Comparison of ENCODE assay signal across 19 cellular contexts in genomic region chr17:17790673-17791464, GRCh38. TPM values are rescaled to one million over a fixed set of nuclear protein-coding genes. Genes with fewer than 3 reads are reported as not detected.
A peak's percentile ranks its signal among the peaks of the same experiment; 100 is the strongest.
DNase-seq lines count a peak whose midpoint lies in the region; ATAC-seq and TF ChIP-seq lines count a peak whose summit lies in the region.
"Had no signal": no experiment of that assay in that cellular context is flagged by ENCODE, and none has a peak within 500 bp of the region (broad histone marks: within the 10 kb centered on the region; RNA-seq: fewer than 3 reads in every experiment).

No MANE protein-coding gene starts in this region.

- no peak overlapping the region for H2BK15ac ChIP-seq in mesendoderm (replicated peaks; ENCODE audit: low read depth)

- no peak overlapping the region for H3K18ac ChIP-seq in mesendoderm (ENCODE audit: low read length)

- no peak overlapping the region for H3K4ac ChIP-seq in mesendoderm (ENCODE audit: low read depth, low read length)

- H3K79me2 ChIP-seq in mesendoderm (ENCODE audit: control insufficient read depth, insufficient read depth, low read length): no peaks in the 10 kb centered on the region

- no peaks in the 10 kb centered on the region for H3K27me3 ChIP-seq in left ventricle myocardium inferior (ENCODE audit: low read depth)
- no peaks in the 10 kb centered on the region for H3K27me3 ChIP-seq in WERI-Rb-1 (ENCODE audit: insufficient read depth, low read depth, severe bottlenecking)
- H3K27me3 ChIP-seq in mesendoderm (ENCODE audit: insufficient read depth, low read length, poor library complexity): peaks cover 1% of the 10 kb centered on the region
- H3K27me3 ChIP-seq in vagina: no peaks in the 10 kb centered on the region

- H3K4me3 Mint-ChIP-seq in progenitor cell of endocrine pancreas (ENCODE audit: low read depth) (no peak overlapping the region), HFFc6 (no peak overlapping the region)

- no peaks in the 10 kb centered on the region for H3K9me3 ChIP-seq in left ventricle myocardium inferior (replicated peaks)
- H3K9me3 ChIP-seq in WERI-Rb-1 (ENCODE audit: severe bottlenecking): no peaks in the 10 kb centered on the region
- no peaks in the 10 kb centered on the region for H3K9me3 ChIP-seq in vagina

- no peak for TF ChIP-seq POLR2A in vagina (IDR thresholded peaks at IDR 0.05)

- no peak overlapping the region for H3K9ac ChIP-seq in mesendoderm (ENCODE audit: low read length)
- H3K9ac ChIP-seq: parathyroid adenoma had no signal

- peaks cover 53% of the 10 kb centered on the region for H3K4me1 Mint-ChIP-seq in progenitor cell of endocrine pancreas (ENCODE audit: low read depth)
- peaks cover 6% of the 10 kb centered on the region for H3K4me1 Mint-ChIP-seq in HFFc6 (ENCODE audit: low read depth)

- H4K8ac ChIP-seq in mesendoderm (ENCODE audit: low read depth, low read length): no peak overlapping the region

- H3K27ac Mint-ChIP-seq in progenitor cell of endocrine pancreas: no peak overlapping the region
- no peak overlapping the region for H3K27ac Mint-ChIP-seq in HFFc6
- H3K27ac Mint-ChIP-seq: activated T-helper 17 cell treated with anti-CD3 and anti-CD28 coated beads, Interleukin-2, amount 50 U/mL, for 72 hours had no signal

- no peak overlapping the region for H2BK5ac ChIP-seq in mesendoderm (ENCODE audit: low read length)

- H3K36me3 ChIP-seq in left ventricle myocardium inferior (peaks cover 30% of the 10 kb centered on the region), WERI-Rb-1 (peaks cover 34% of the 10 kb centered on the region), mesendoderm (ENCODE audit: control insufficient read depth, insufficient read depth, low read length) (no peaks in the 10 kb centered on the region), vagina (peaks cover 0 to 26% of the 10 kb centered on the region in 2 donors)

- H3K27me3 Mint-ChIP-seq in progenitor cell of endocrine pancreas: no peaks in the 10 kb centered on the region
- peaks cover 3% of the 10 kb centered on the region for H3K27me3 Mint-ChIP-seq in HFFc6 (ENCODE audit: insufficient read depth)
- H3K27me3 Mint-ChIP-seq: activated T-helper 17 cell treated with anti-CD3 and anti-CD28 coated beads, Interleukin-2, amount 50 U/mL, for 72 hours had no signal

- ATAC-seq in left cardiac atrium: no peak
- ATAC-seq: activated T-helper 17 cell treated with anti-CD3 and anti-CD28 coated beads, Interleukin-2, amount 50 U/mL, for 72 hours; WTC11 had no signal

- H3K4me2 ChIP-seq in mesendoderm (ENCODE audit: low read length): no peak overlapping the region

- H3K27ac ChIP-seq in left ventricle myocardium inferior (replicated peaks) (peak overlapping the region; percentile 84), WERI-Rb-1 (peak overlapping the region; percentile 59), mesendoderm (ENCODE audit: low read depth, low read length) (no peak overlapping the region), vagina (peak overlapping the region; percentile 77)
- H3K27ac ChIP-seq: epithelial cell of prostate had no signal

- H3K79me1 ChIP-seq in mesendoderm (ENCODE audit: low read length): no peaks in the 10 kb centered on the region

- DNase-seq in left ventricle myocardium inferior: no peak
- no peak for DNase-seq in left cardiac atrium
- DNase-seq in WERI-Rb-1: no peak
- no peak for DNase-seq in mesendoderm
- DNase-seq in vagina (ENCODE audit: extremely low spot score in 2 of 2): no peak
- no peak for DNase-seq in progenitor cell of endocrine pancreas (ENCODE audit: low spot score, unreplicated experiment)
- no peak for DNase-seq in EL
- no peak for DNase-seq in HFFc6
- DNase-seq: activated CD8-positive, alpha-beta memory T cell treated with anti-CD3 and anti-CD28 coated beads for 24 hours; islet precursor cell; Kasumi-1; NCI-H1436 treated with DMSO at 0.1 percent for 48 hours; NCI-H526; small intestine; stimulated activated naive CD4-positive, alpha-beta T cell had no signal

- no CpG with 5 or more reads among the region's 25 CpGs for WGBS in mesendoderm (ENCODE audit: extremely low coverage, insufficient coverage, low lambda C conversion rate)

- H3K36me3 Mint-ChIP-seq in progenitor cell of endocrine pancreas (ENCODE audit: insufficient read depth): peaks cover 7% of the 10 kb centered on the region
- peaks cover 5% of the 10 kb centered on the region; the same call in 1 of the 2 replicates for H3K36me3 Mint-ChIP-seq in HFFc6 (ENCODE audit: low read depth)
- H3K36me3 Mint-ChIP-seq: WTC11 had no signal

- no peak overlapping the region for H2BK120ac ChIP-seq in mesendoderm (ENCODE audit: low read depth, low read length)

- intact Hi-C loops in left ventricle myocardium inferior (cut with micrococcal nuclease): no loop called here
- intact Hi-C loops in left cardiac atrium (cut with DNase I): no loop called here
- intact Hi-C loops in vagina (cut with DNase I): no loop called here

- H4K5ac ChIP-seq in mesendoderm (ENCODE audit: low read length): no peak overlapping the region

- H3K4me3 ChIP-seq in left ventricle myocardium inferior (no peak overlapping the region), WERI-Rb-1 (ENCODE audit: low read depth, low read length) (no peak overlapping the region), mesendoderm (ENCODE audit: low read length) (no peak overlapping the region), vagina (no peak overlapping the region)

- peak overlapping the region; percentile 15 for H3K56ac ChIP-seq in mesendoderm (ENCODE audit: low read length)

- H2AK5ac ChIP-seq in mesendoderm (ENCODE audit: low read length): no peak overlapping the region

- H3K4me1 ChIP-seq in left ventricle myocardium inferior: peaks cover 77% of the 10 kb centered on the region
- H3K4me1 ChIP-seq in mesendoderm (ENCODE audit: control insufficient read depth, low read depth, low read length): peaks cover 3% of the 10 kb centered on the region
- H3K4me1 ChIP-seq in vagina: peaks cover 41% of the 10 kb centered on the region

- TF ChIP-seq CTCF in left ventricle myocardium inferior (IDR thresholded peaks at IDR 0.05; ENCODE audit: borderline replicate concordance) (no peak), WERI-Rb-1 (IDR thresholded peaks at IDR 0.05; ENCODE audit: low read depth, low read length) (no peak), vagina (IDR thresholded peaks at IDR 0.05) (no peak), progenitor cell of endocrine pancreas (IDR thresholded peaks at IDR 0.05; ENCODE audit: unreplicated experiment) (no peak), HFFc6 (IDR thresholded peaks at IDR 0.05) (no peak)

- no peak overlapping the region for H3K23ac ChIP-seq in mesendoderm (ENCODE audit: low read length)

- H3K9me3 Mint-ChIP-seq in progenitor cell of endocrine pancreas (ENCODE audit: low read depth) (no peaks in the 10 kb centered on the region), HFFc6 (no peaks in the 10 kb centered on the region)
- H3K9me3 Mint-ChIP-seq: activated T-helper 17 cell treated with anti-CD3 and anti-CD28 coated beads, Interleukin-2, amount 50 U/mL, for 72 hours; WTC11 had no signal

RNA-seq across cellular contexts. Expression of gene SREBF1, which starts 45.9 kb away (rescaled TPM):
- 10.2 TPM for total RNA-seq in left ventricle myocardium inferior
- 10 to 100 TPM; 28.7 to 56.9 TPM for total RNA-seq in left cardiac atrium
- 59.1 TPM for polyA plus RNA-seq in mesendoderm (2013, experiment 1 of 2)
- polyA plus RNA-seq in mesendoderm (2013, experiment 2 of 2): 55.4 TPM
- total RNA-seq in vagina: 84.0 TPM
- 85.0 and 98.9 TPM in 2 replicates for total RNA-seq in progenitor cell of endocrine pancreas
- 10 to 100 TPM; 34.9 to 51.7 (median 40.5) TPM for total RNA-seq in HFFc6 (2021; fragmentation: NEBNext Ultra II Directional; extraction: Animal tissue kit (Norgen Biotek cat#: 25700))
